ENCODE assay signal across 19 cellular contexts in the genomic region with DNA sequence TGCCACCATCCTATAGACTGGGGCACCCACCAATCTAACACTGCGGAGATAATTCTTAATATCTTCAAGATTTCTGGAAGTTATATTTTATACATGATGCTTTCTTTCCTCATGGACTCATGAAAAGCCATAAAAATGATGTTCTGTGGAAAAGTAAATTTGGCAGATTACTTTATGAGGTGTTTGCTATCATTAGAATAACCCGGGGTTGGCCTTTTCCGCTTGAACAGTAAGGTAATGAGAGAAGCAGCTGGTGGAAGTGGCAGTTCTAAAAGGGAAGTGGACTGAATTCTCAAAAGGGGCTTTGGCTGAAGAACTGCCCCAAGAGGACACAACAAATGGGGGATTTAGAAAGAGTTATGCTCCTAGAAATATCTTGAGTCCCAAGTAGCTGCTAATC. TPM values are rescaled to one million over a fixed set of nuclear protein-coding genes. Genes with fewer than 3 reads are reported as not detected.
DNase-seq lines count a peak whose midpoint lies in the region; ATAC-seq and TF ChIP-seq lines count a peak whose summit lies in the region.
"Had no signal": no experiment of that assay in that cellular context is flagged by ENCODE, and none has a peak within 500 bp of the region (broad histone marks: within the 10 kb centered on the region; RNA-seq: fewer than 3 reads in every experiment).

No MANE protein-coding gene starts in this region.

- peak overlapping the region in 9 of 11 experiments; percentile 11 to 84 (median 58); a peak in 16 of 22 replicates for H3K4me2 ChIP-seq in BLaER1 treated with 17β-estradiol and CSF1 and Interleukin-3, amounts not matched to agents 10 nM and 100 nM

- H3K4me1 ChIP-seq in BLaER1 treated with 17β-estradiol and CSF1 and Interleukin-3, amounts not matched to agents 10 nM and 100 nM: peaks cover 4 to 37% (median 32%) of the 10 kb centered on the region in 10 experiments; a peak in 19 of 20 replicates
- peaks cover 28% of the 10 kb centered on the region for H3K4me1 ChIP-seq in suprapubic skin
- peaks cover 0 to 6% of the 10 kb centered on the region in 2 donors for H3K4me1 ChIP-seq in uterus

- no peaks in the 10 kb centered on the region for H3K36me3 ChIP-seq in BLaER1 treated with 17β-estradiol and CSF1 and Interleukin-3, amounts not matched to agents 10 nM and 100 nM
- no peaks in the 10 kb centered on the region for H3K36me3 ChIP-seq in suprapubic skin
- H3K36me3 ChIP-seq in uterus: no peaks in the 10 kb centered on the region

- no peak for DNase-seq in activated naive CD4-positive, alpha-beta T cell (lab: John Stamatoyannopoulos, UW)
- DNase-seq in endothelial cell (ENCODE audit: low spot score): no peak
- DNase-seq in suprapubic skin (ENCODE audit: low spot score in 2 of 2): no peak
- no peak for DNase-seq in uterus
- DNase-seq: DMS79, GOT3, Karpas-422, NCI-H1417 treated with DMSO at 0.1 percent for 48 hours, NCI-H187 treated with DMSO at 0.1 percent for 48 hours, NCI-H2227 treated with DMSO at 0.1 percent for 48 hours, PC-3, RPMI8226, SIG-M5 had no signal

- no peak overlapping the region for H3K9ac ChIP-seq in BLaER1 treated with 17β-estradiol and CSF1 and Interleukin-3, amounts not matched to agents 10 nM and 100 nM

- H3K4me3 ChIP-seq in BLaER1 treated with 17β-estradiol and CSF1 and Interleukin-3, amounts not matched to agents 10 nM and 100 nM: no peak overlapping the region
- H3K4me3 ChIP-seq in suprapubic skin (peak overlapping the region; percentile 22), uterus (no peak overlapping the region)

- TF ChIP-seq POLR2A in suprapubic skin (IDR thresholded peaks at IDR 0.05) (no peak), uterus (IDR thresholded peaks at IDR 0.05) (no peak)

- H4K20me1 ChIP-seq in BLaER1 treated with 17β-estradiol and CSF1 and Interleukin-3, amounts not matched to agents 10 nM and 100 nM: peaks cover 0 to 26% (median 16%) of the 10 kb centered on the region in 11 experiments; a peak in 13 of 22 replicates

- H3K9me3 Mint-ChIP-seq in activated naive CD4-positive, alpha-beta T cell treated with anti-CD3 and anti-CD28 coated beads, Interleukin-2, amount 50 U/mL, for 24 hours: no peaks in the 10 kb centered on the region
- H3K9me3 Mint-ChIP-seq in endothelial cell (ENCODE audit: unreplicated experiment): no peaks in the 10 kb centered on the region

- H3K27me3 ChIP-seq in BLaER1 treated with 17β-estradiol and CSF1 and Interleukin-3, amounts not matched to agents 10 nM and 100 nM: peaks cover 40 to 44% (median 42%) of the 10 kb centered on the region in 11 experiments
- peaks cover 21% of the 10 kb centered on the region for H3K27me3 ChIP-seq in suprapubic skin
- H3K27me3 ChIP-seq in uterus: no peaks in the 10 kb centered on the region

- ATAC-seq in GM21576 (IDR thresholded peaks at IDR 0.05; ENCODE audit: unreplicated experiment): no peak
- ATAC-seq: HCT116, PC-3 had no signal

- WGBS in suprapubic skin: 63% methylated on average over 3 of the region's 3 CpGs

- peaks cover 11% of the 10 kb centered on the region for H3K36me3 Mint-ChIP-seq in activated naive CD4-positive, alpha-beta T cell treated with anti-CD3 and anti-CD28 coated beads, Interleukin-2, amount 50 U/mL, for 24 hours
- H3K36me3 Mint-ChIP-seq in endothelial cell (ENCODE audit: low read depth, unreplicated experiment): peaks cover 5% of the 10 kb centered on the region

- H3K27ac Mint-ChIP-seq in activated naive CD4-positive, alpha-beta T cell treated with anti-CD3 and anti-CD28 coated beads, Interleukin-2, amount 50 U/mL, for 24 hours: no peak overlapping the region
- H3K27ac Mint-ChIP-seq in endothelial cell (ENCODE audit: unreplicated experiment): no peak overlapping the region
- H3K27ac Mint-ChIP-seq: IgD-negative memory B cell had no signal

- H3K4me3 Mint-ChIP-seq in activated naive CD4-positive, alpha-beta T cell treated with anti-CD3 and anti-CD28 coated beads, Interleukin-2, amount 50 U/mL, for 24 hours: peak overlapping the region; percentile 7
- H3K4me3 Mint-ChIP-seq in endothelial cell (ENCODE audit: unreplicated experiment): peak overlapping the region; percentile 47

- H3K4me1 Mint-ChIP-seq in activated naive CD4-positive, alpha-beta T cell treated with anti-CD3 and anti-CD28 coated beads, Interleukin-2, amount 50 U/mL, for 24 hours: peaks cover 39% of the 10 kb centered on the region
- H3K4me1 Mint-ChIP-seq in endothelial cell (ENCODE audit: unreplicated experiment): peaks cover 20% of the 10 kb centered on the region
- H3K4me1 Mint-ChIP-seq: IgD-negative memory B cell had no signal

- TF ChIP-seq CTCF in endothelial cell (IDR thresholded peaks at IDR 0.05; ENCODE audit: unreplicated experiment) (no peak), suprapubic skin (IDR thresholded peaks at IDR 0.05) (no peak), uterus (IDR thresholded peaks at IDR 0.05) (no peak)

- H3K27ac ChIP-seq in BLaER1 treated with 17β-estradiol and CSF1 and Interleukin-3, amounts not matched to agents 10 nM and 100 nM: no peak overlapping the region; a peak in 1 of 22 replicates
- no peak overlapping the region for H3K27ac ChIP-seq in suprapubic skin
- no peak overlapping the region for H3K27ac ChIP-seq in uterus
- H3K27ac ChIP-seq: C4-2B had no signal

- peaks cover 9% of the 10 kb centered on the region for H3K27me3 Mint-ChIP-seq in activated naive CD4-positive, alpha-beta T cell treated with anti-CD3 and anti-CD28 coated beads, Interleukin-2, amount 50 U/mL, for 24 hours
- peaks cover 14% of the 10 kb centered on the region for H3K27me3 Mint-ChIP-seq in endothelial cell (ENCODE audit: unreplicated experiment)

- H3K9me3 ChIP-seq in BLaER1 treated with 17β-estradiol and CSF1 and Interleukin-3, amounts not matched to agents 10 nM and 100 nM (replicated peaks in 1 of 11): peaks cover 0 to 15% (median 6%) of the 10 kb centered on the region in 11 experiments; a peak in 15 of 22 replicates
- H3K9me3 ChIP-seq in suprapubic skin (no peaks in the 10 kb centered on the region), uterus (no peaks in the 10 kb centered on the region)

- intact Hi-C loops in uterus (cut with DNase I; ENCODE audit: low total_unique reads): no loop called here

- no peak for TF ChIP-seq EP300 in suprapubic skin (IDR thresholded peaks at IDR 0.05)

RNA-seq across cellular contexts. Expression of a gene that starts 2.7 kb away (rescaled TPM):
- total RNA-seq in endothelial cell (ENCODE audit: unreplicated experiment) (23.8 TPM), suprapubic skin (10 to 100 TPM in 3 of 4 donors, 1 to 10 TPM in 1; 9.0 to 21.8 (median 12.9) TPM), uterus (1 to 10 TPM in 2 of 4 donors, under 1 TPM in 1, not detected in 1; 0.49 to 6.2 (median 2.3) TPM)
- total RNA-seq: PC-3 had no signal
